20 cellular contexts compared by ENCODE assay signal in genomic region chr13:101893021-101893420, GRCh38.
DNase-seq lines count a peak whose midpoint lies in the region; ATAC-seq and TF ChIP-seq lines count a peak whose summit lies in the region.
"Had no signal": no experiment of that assay in that cellular context is flagged by ENCODE, and none has a peak within 500 bp of the region (broad histone marks: within the 10 kb centered on the region; RNA-seq: fewer than 3 reads in every experiment).

No MANE protein-coding gene starts in this region.

- intact Hi-C loops in heart right ventricle (cut with DNase I) (no loop called here), cardiac septum (cut with DNase I) (no loop called here)
- intact Hi-C loops in CD4-positive, alpha-beta memory T cell (cut with micrococcal nuclease) = no loop called here

- CTCF ChIA-PET in CD4-positive, alpha-beta memory T cell (lab: Charles Lee; ENCODE audit: partially characterized antibody) = no interaction called here

- no peak overlapping the region for H3K4me3 Mint-ChIP-seq in CD4-positive, alpha-beta memory T cell
- H3K4me3 Mint-ChIP-seq: CD14-positive monocyte, IgD-negative memory B cell had no signal

- POLR2A ChIA-PET in CD4-positive, alpha-beta memory T cell (lab: Charles Lee; ENCODE audit: partially characterized antibody) = no interaction called here

- no peak overlapping the region for H3K27ac ChIP-seq in heart right ventricle
- H3K27ac ChIP-seq in SJCRH30 = no peak overlapping the region
- H3K27ac ChIP-seq in CD4-positive, alpha-beta memory T cell (ENCODE audit: low read depth, low read length) = no peak overlapping the region
- H3K27ac ChIP-seq: PC-9 had no signal

- no peak for TF ChIP-seq CTCF in heart right ventricle (IDR thresholded peaks at IDR 0.05)

- H3K4me1 Mint-ChIP-seq in CD4-positive, alpha-beta memory T cell = no peaks in the 10 kb centered on the region
- H3K4me1 Mint-ChIP-seq: CD14-positive monocyte, IgD-negative memory B cell had no signal

- no peaks in the 10 kb centered on the region for H3K27me3 Mint-ChIP-seq in CD4-positive, alpha-beta memory T cell
- H3K27me3 Mint-ChIP-seq: IgD-negative memory B cell had no signal

- H3K36me3 ChIP-seq in heart right ventricle = no peaks in the 10 kb centered on the region
- no peaks in the 10 kb centered on the region for H3K36me3 ChIP-seq in SJCRH30
- H3K36me3 ChIP-seq in CD4-positive, alpha-beta memory T cell (ENCODE audit: insufficient read depth, low read length) = no peaks in the 10 kb centered on the region

- H3K4me3 ChIP-seq in heart right ventricle = no peak overlapping the region
- no peak overlapping the region for H3K4me3 ChIP-seq in SJCRH30
- H3K4me3 ChIP-seq in CD4-positive, alpha-beta memory T cell (ENCODE audit: low read length in 2 of 2) = no peak overlapping the region
- H3K4me3 ChIP-seq: PC-9 had no signal

- H3K36me3 Mint-ChIP-seq in CD4-positive, alpha-beta memory T cell = no peaks in the 10 kb centered on the region
- H3K36me3 Mint-ChIP-seq: CD14-positive monocyte, IgD-negative memory B cell had no signal

- peak in 7 of 8 donors; percentile 44 to 95 (median 90) for ATAC-seq in heart right ventricle

- no peak overlapping the region for H3K27ac Mint-ChIP-seq in CD4-positive, alpha-beta memory T cell
- H3K27ac Mint-ChIP-seq: CD14-positive monocyte, IgD-negative memory B cell had no signal

- 11 to 18% methylated on average over 1 of the region's 1 CpG for WGBS in heart right ventricle, 2 donors

- H3K9me3 Mint-ChIP-seq in CD4-positive, alpha-beta memory T cell = no peaks in the 10 kb centered on the region
- H3K9me3 Mint-ChIP-seq: IgD-negative memory B cell had no signal

- no peaks in the 10 kb centered on the region for H3K4me1 ChIP-seq in heart right ventricle
- H3K4me1 ChIP-seq in SJCRH30 = peaks cover 8% of the 10 kb centered on the region
- H3K4me1 ChIP-seq in CD4-positive, alpha-beta memory T cell (ENCODE audit: insufficient read depth, low read length) = no peaks in the 10 kb centered on the region

- DNase-seq in heart right ventricle (peak in 1 of 2 donors; percentile 8), cardiac septum (ENCODE audit: low spot score) (no peak), SK-N-DZ (ENCODE audit: low spot score) (peak; percentile 60), left kidney (ENCODE audit: low read depth, low spot score) (peak; percentile 44), RKO (ENCODE audit: low spot score) (no peak), SJCRH30 (no peak)
- DNase-seq in CD4-positive, alpha-beta memory T cell = no peak
- DNase-seq: DMS153, DND-41, HCEC 1CT, NCI-H1048, NCI-H187, NCI-H2081 treated with DMSO at 0.1 percent for 48 hours, NCI-H345, NCI-H524, PC-9, RPMI8226, SIG-M5 had no signal

- H3K9me3 ChIP-seq in heart right ventricle = no peaks in the 10 kb centered on the region
- no peaks in the 10 kb centered on the region for H3K9me3 ChIP-seq in SJCRH30 (replicated peaks)
- no peaks in the 10 kb centered on the region for H3K9me3 ChIP-seq in CD4-positive, alpha-beta memory T cell (ENCODE audit: control insufficient read depth in 1 of 2, low read length in 2 of 2)

- H3K27me3 ChIP-seq in heart right ventricle = no peaks in the 10 kb centered on the region
- no peaks in the 10 kb centered on the region for H3K27me3 ChIP-seq in SJCRH30
- H3K27me3 ChIP-seq in CD4-positive, alpha-beta memory T cell (ENCODE audit: insufficient read depth, low read length) = no peaks in the 10 kb centered on the region

Comparison
In these comparisons a context has a peak if more than half of its experiments do, and no peak if none do; other contexts are left out.
1. DNase-seq: peak in SK-N-DZ (single experiment) and left kidney (single experiment); none in cardiac septum (single experiment), RKO (single experiment), SJCRH30 (0 of 2) and CD4-positive, alpha-beta memory T cell (0 of 5).